ENCODE assay signal across 7 cellular contexts in genomic region chr1:17033481-17033880, GRCh38. TPM values are rescaled to one million over a fixed set of nuclear protein-coding genes. Genes with fewer than 3 reads are reported as not detected.
"Had no signal": no experiment of that assay in that cellular context is flagged by ENCODE, and none has a peak within 500 bp of the region (broad histone marks: within the 10 kb centered on the region; RNA-seq: fewer than 3 reads in every experiment).

No MANE protein-coding gene starts in this region.

- ATAC-seq: GM23338, HepG2, K562 had no signal

- H3K4me3 ChIP-seq: GM23338, K562 had no signal

- DNase-seq: H9, HCEC 1CT had no signal

- H3K27ac ChIP-seq: HL-60 had no signal

RNA-seq across cellular contexts. Expression of gene MFAP2, which starts 53.1 kb away (rescaled TPM):
- total RNA-seq: HT1080, K562 had no signal
- polyA plus RNA-seq: K562 had no signal
